ENCODE assay signal across 11 cellular contexts in genomic region chr3:194166682-194167479, GRCh38. TPM values are rescaled to one million over a fixed set of nuclear protein-coding genes. Genes with fewer than 3 reads are reported as not detected.
DNase-seq lines count a peak whose midpoint lies in the region; ATAC-seq, FAIRE-seq and TF ChIP-seq lines count a peak whose summit lies in the region.
"Had no signal": no experiment of that assay in that cellular context is flagged by ENCODE, and none has a peak within 500 bp of the region (broad histone marks: within the 10 kb centered on the region; RNA-seq: fewer than 3 reads in every experiment).

No MANE protein-coding gene starts in this region.

- H3K4me3 Mint-ChIP-seq in Calu3 (ENCODE audit: low read depth, unreplicated experiment), result no peak overlapping the region
- H3K4me3 Mint-ChIP-seq: stimulated activated effector memory CD8-positive, alpha-beta T cell treated with anti-CD3 and anti-CD28 coated beads, Interleukin-12 subunit alpha, Interleukin-12 subunit beta, amount 100 ng/mL, for 72 hours; T-helper 17 cell had no signal

- peak overlapping the region; percentile 79 for H2AFZ ChIP-seq in K562 (ENCODE audit: low read depth, low read length)

- H3K9me3 ChIP-seq in K562 (replicated peaks; ENCODE audit: control insufficient read depth, insufficient read depth, low read depth, low read length) (no peaks in the 10 kb centered on the region), transverse colon (no peaks in the 10 kb centered on the region)

- DNase-seq in NCI-H2029 treated with DMSO at 0.1 percent for 48 hours (lab: John Stamatoyannopoulos, UW), result peak; percentile 41
- DNase-seq in K562 (ENCODE audit: extremely low read depth in 1 of 4, low spot score in 3 of 4), result peak; percentile 20 to 69 (median 38)
- DNase-seq in left kidney (ENCODE audit: low read depth, low spot score), result peak; percentile 72
- DNase-seq in transverse colon, result no peak
- DNase-seq in Calu3, result no peak
- DNase-seq in RPMI8226, result no peak
- no peak for DNase-seq in activated CD4-positive, alpha-beta T cell treated with anti-CD3 and anti-CD28 coated beads for 48 hours
- DNase-seq: activated CD8-positive, alpha-beta memory T cell treated with anti-CD3 and anti-CD28 coated beads, Interleukin-2, amount 50 U/mL, for 4 hours; NK-92 treated with Interleukin-12 subunit alpha and Interleukin-12 subunit beta, amount 100 ng/mL, for 24 hours; T-helper 17 cell had no signal

- H3K27me3 Mint-ChIP-seq in Calu3 (ENCODE audit: unreplicated experiment), result no peaks in the 10 kb centered on the region

- peak overlapping the region; percentile 38 to 57; a peak in 2 of 4 replicates for H3K9ac ChIP-seq in K562 (ENCODE audit: insufficient read depth in 1 of 2, low read depth in 2 of 2, low read length in 2 of 2)

- H3K9me3 Mint-ChIP-seq in Calu3 (ENCODE audit: low read depth, unreplicated experiment), result no peaks in the 10 kb centered on the region
- H3K9me3 Mint-ChIP-seq: stimulated activated effector memory CD8-positive, alpha-beta T cell treated with anti-CD3 and anti-CD28 coated beads, Interleukin-12 subunit alpha, Interleukin-12 subunit beta, amount 100 ng/mL, for 72 hours had no signal

- TF ChIP-seq EP300 in K562 (IDR thresholded peaks at IDR 0.05; ENCODE audit: low read length), result no peak; the same call in 1 of the 2 replicates
- no peak for TF ChIP-seq EP300 in transverse colon (IDR thresholded peaks at IDR 0.05; ENCODE audit: low read depth)

- in situ Hi-C loops in K562 (cut with MboI), result loop anchor here (10.0 kb wide), 1 partner anchor 148 kb away; no protein-coding TSS in a partner anchor
- in situ Hi-C loops in transverse colon (cut with MboI; ENCODE audit: low pct_ligation_motif_present in 1 of 4, low pct_unique_long_range_greater_than_20kb in 1 of 4, low sequenced_read_pairs in 3 of 4), result no loop called here

- POLR2A ChIA-PET in K562 (lab: Yijun Ruan, JAX), result interaction anchor here (0.6 to 2.0 kb wide), 8 partner anchors 10 to 844 kb away, joined by 3 to 8 read pairs (median 4); no protein-coding TSS in a partner anchor

- H3K27ac Mint-ChIP-seq in Calu3 (ENCODE audit: unreplicated experiment), result no peak overlapping the region
- H3K27ac Mint-ChIP-seq: stimulated activated effector memory CD8-positive, alpha-beta T cell treated with anti-CD3 and anti-CD28 coated beads, Interleukin-12 subunit alpha, Interleukin-12 subunit beta, amount 100 ng/mL, for 72 hours; T-helper 17 cell had no signal

- CTCF ChIA-PET in K562 (lab: Yijun Ruan, JAX; ENCODE audit: low intra/inter-chr PET ratio) (no interaction called here), Calu3 (lab: Charles Lee) (interaction anchor here (0.6 to 3.5 kb wide), 3 partner anchors 14 to 553 kb away, joined by 4 to 13 read pairs (median 5); no protein-coding TSS in a partner anchor)

- no peak for TF ChIP-seq POLR2A in K562 (conservative IDR thresholded peaks at IDR 0.05)
- TF ChIP-seq POLR2A in transverse colon (IDR thresholded peaks at IDR 0.05), result no peak

- no peaks in the 10 kb centered on the region for H3K79me2 ChIP-seq in K562 (ENCODE audit: control insufficient read depth, insufficient read depth, low read length)

- peak; percentile 63 for FAIRE-seq in K562 (lab: Jason Lieb, UNC)

- TF ChIP-seq RAD21 in K562 (CRISPR knock-in tag; conservative IDR thresholded peaks at IDR 0.05 in 1 of 2, IDR thresholded peaks at IDR 0.05 in 1 of 2), result peak in 1 of 2 experiments; percentile 8; a peak in 1 of 4 replicates

- H3K4me1 ChIP-seq in K562 (replicated peaks in 1 of 2; ENCODE audit: control insufficient read depth in 2 of 2, insufficient read depth in 2 of 2, low read length in 2 of 2) (peaks cover 0 to 18% of the 10 kb centered on the region in 2 experiments; a peak in 4 of 5 replicates), transverse colon (peaks cover 3 to 29% (median 15%) of the 10 kb centered on the region in 4 donors)

- H3K27me3 ChIP-seq in K562 (ENCODE audit: control insufficient read depth in 2 of 2, insufficient read depth in 2 of 2, low read length in 2 of 2) (no peaks in the 10 kb centered on the region), transverse colon (no peaks in the 10 kb centered on the region)

- WGBS in K562 (ENCODE audit: insufficient coverage, low coverage, missing lambda C conversion rate), result 13% methylated on average over 16 of the region's 16 CpGs
- WGBS in transverse colon (ENCODE audit: low coverage in 1 of 2), 2 donors, result 39 to 46% methylated on average over 8 to 16 of the region's 16 CpGs

- no peaks in the 10 kb centered on the region for H4K20me1 ChIP-seq in K562 (replicated peaks; ENCODE audit: control insufficient read depth, insufficient read depth, low read length)

- H3K4me1 Mint-ChIP-seq in Calu3 (ENCODE audit: low read depth, unreplicated experiment), result no peaks in the 10 kb centered on the region
- H3K4me1 Mint-ChIP-seq: stimulated activated effector memory CD8-positive, alpha-beta T cell treated with anti-CD3 and anti-CD28 coated beads, Interleukin-12 subunit alpha, Interleukin-12 subunit beta, amount 100 ng/mL, for 72 hours had no signal

- no peak for TF ChIP-seq CTCF in K562 (IDR thresholded peaks at IDR 0.05 in 2 of 3, conservative IDR thresholded peaks at IDR 0.05 in 1 of 3; ENCODE audit: insufficient read depth in 2 of 3, low read depth in 1 of 3, low read length in 3 of 3)
- no peak for TF ChIP-seq CTCF in transverse colon (IDR thresholded peaks at IDR 0.05)
- no peak for TF ChIP-seq CTCF in Calu3 (IDR thresholded peaks at IDR 0.05; ENCODE audit: unreplicated experiment)

- peak overlapping the region; percentile 72 for H3K4me2 ChIP-seq in K562 (ENCODE audit: insufficient read depth, low read length)

- peak; percentile 80 for ATAC-seq in K562
- ATAC-seq: stimulated activated effector memory CD8-positive, alpha-beta T cell treated with anti-CD3 and anti-CD28 coated beads, Interleukin-12 subunit alpha, Interleukin-12 subunit beta, amount 100 ng/mL, for 72 hours; T-helper 17 cell had no signal

- H3K4me3 ChIP-seq in K562, result 0 out of 2 replicates have a peak overlapping the region, but pooled peaks have one; percentile 5
- H3K4me3 ChIP-seq in transverse colon, result no peak overlapping the region

- BruUV-seq in K562 (replicated peaks; lab: Mats Ljungman, UMichigan) (no TSS peak), Calu3 (replicated peaks; lab: Mats Ljungman, UMichigan) (no TSS peak)

- intact Hi-C loops in K562 (cut with micrococcal nuclease) (loop anchor here (5.0 kb wide), 1 partner anchor 150 kb away; no protein-coding TSS in a partner anchor), transverse colon (cut with DNase I; ENCODE audit: low total_unique reads) (no loop called here), Calu3 (cut with micrococcal nuclease; ENCODE audit: unreplicated experiment) (no loop called here)

- no peaks in the 10 kb centered on the region for H3K9me1 ChIP-seq in K562 (ENCODE audit: control insufficient read depth, insufficient read depth, low read length)

- H3K27ac ChIP-seq in K562 (ENCODE audit: extremely low read depth, low read depth, low read length) (peak overlapping the region; percentile 12; the same call in 1 of the 3 replicates), transverse colon (peak overlapping the region; percentile 21 to 47 (median 40))

- H3K36me3 ChIP-seq in K562 (ENCODE audit: control insufficient read depth, insufficient read depth, low read length), result no peaks in the 10 kb centered on the region
- H3K36me3 ChIP-seq in transverse colon, result no peaks in the 10 kb centered on the region

- no peaks in the 10 kb centered on the region for H3K36me3 Mint-ChIP-seq in Calu3 (ENCODE audit: insufficient read depth, unreplicated experiment)
- H3K36me3 Mint-ChIP-seq: stimulated activated effector memory CD8-positive, alpha-beta T cell treated with anti-CD3 and anti-CD28 coated beads, Interleukin-12 subunit alpha, Interleukin-12 subunit beta, amount 100 ng/mL, for 72 hours had no signal

TF ChIP-seq in K562, 482 proteins besides CTCF, POLR2A, EP300 and RAD21 (continues in another document):
- 0 out of 2 replicates have a peak, but pooled peaks have one; percentile 50 for TF ChIP-seq ZNF175 (CRISPR knock-in tag; IDR thresholded peaks at IDR 0.05; ENCODE audit: low read depth)
- no peak for TF ChIP-seq ETV6 (IDR thresholded peaks at IDR 0.05; ENCODE audit: borderline replicate concordance in 1 of 2, low read depth in 2 of 2, low read length in 1 of 2)
- no peak for TF ChIP-seq ETV6 (CRISPR knock-in tag; IDR thresholded peaks at IDR 0.05; ENCODE audit: borderline replicate concordance)
- TF ChIP-seq LEF1 (IDR thresholded peaks at IDR 0.05), result peak; percentile 56; the same call in 1 of the 2 replicates
- no peak for TF ChIP-seq GABPB2 (CRISPR knock-in tag; conservative IDR thresholded peaks at IDR 0.05)
- TF ChIP-seq CTBP1 (IDR thresholded peaks at IDR 0.05; ENCODE audit: borderline replicate concordance), result peak; percentile 65; the same call in 1 of the 2 replicates
- peak in 1 of 2 experiments; percentile 40; a peak in 1 of 4 replicates for TF ChIP-seq RCOR1 (IDR thresholded peaks at IDR 0.05; ENCODE audit: borderline replicate concordance in 1 of 2, low read depth in 2 of 2, low read length in 2 of 2)
- TF ChIP-seq CEBPG (CRISPR knock-in tag; IDR thresholded peaks at IDR 0.05), result peak; percentile 66
- no peak; a peak in 1 of 4 replicates for TF ChIP-seq CEBPG (tag; conservative IDR thresholded peaks at IDR 0.05 in 1 of 2, IDR thresholded peaks at IDR 0.05 in 1 of 2)
- TF ChIP-seq SUPT5H (IDR thresholded peaks at IDR 0.05), result no peak
- no peak for TF ChIP-seq GTF2F1 (IDR thresholded peaks at IDR 0.05; ENCODE audit: low read depth, low read length)
- no peak for TF ChIP-seq MTA1 (IDR thresholded peaks at IDR 0.05; ENCODE audit: borderline replicate concordance)

RNA-seq across cellular contexts. Expression of gene HES1, which starts 30.9 kb away (rescaled TPM):
- total RNA-seq in K562 (2011; cell fraction: chromatin; rRNA removed; ENCODE audit: low replicate concordance), result 7.6 and 9.1 TPM in 2 replicates
- 13.3 and 13.7 TPM in 2 replicates for total RNA-seq in K562 (2011; cell fraction: nucleolus; rRNA removed)
- total RNA-seq in K562 (2011; cell fraction: nucleoplasm; rRNA removed), result 10.1 and 12.0 TPM in 2 replicates
- total RNA-seq in K562 (2014; rRNA removed), result 37.0 and 46.8 TPM in 2 replicates
- 17.7 and 17.8 TPM in 2 replicates for total RNA-seq in K562 (2014; rRNA removed; fragmentation: Illumina TruSeq; extraction: Trizol)
- 24.0 and 24.9 TPM in 2 replicates for total RNA-seq in K562 (2015; rRNA removed; fragmentation: Illumina TruSeq; extraction: Trizol)
- total RNA-seq in K562 (2021), result 30.5 and 39.1 TPM in 2 replicates
- 4.8 and 9.0 TPM in 2 replicates for polyA plus RNA-seq in K562 (2011; rRNA removed)
- 4.5 and 21.4 TPM in 2 replicates for polyA plus RNA-seq in K562 (2011; cell fraction: cytosol; rRNA removed)
- 7.4 and 25.5 TPM in 2 replicates for polyA plus RNA-seq in K562 (2011; cell fraction: nucleus; rRNA removed)
- polyA plus RNA-seq in K562 (2012), result 45.6 and 82.2 TPM in 2 replicates
- 16.7 and 19.3 TPM in 2 replicates for polyA plus RNA-seq in K562 (2014; fragmentation: Illumina TruSeq; extraction: Trizol)
- 1 to 10 TPM; 3.4 to 6.3 TPM for polyA plus RNA-seq in K562 (2014; fragmentation: Nextera tagmentation; extraction: Ambion mirVana)
- 23.1 and 32.2 TPM in 2 replicates for polyA plus RNA-seq in K562 (2014; rRNA removed)
- 2.8 and 7.0 TPM in 2 replicates for polyA minus RNA-seq in K562 (2011; rRNA and poly(A)+ RNA removed)
- polyA minus RNA-seq in K562 (2011; cell fraction: cytosol; rRNA and poly(A)+ RNA removed), result 7.7 and 23.0 TPM in 2 replicates
- polyA minus RNA-seq in K562 (2011; cell fraction: nucleus; rRNA and poly(A)+ RNA removed), result 12.7 and 22.8 TPM in 2 replicates
- 100 to 1,000 TPM in 2 of 4 donors, 10 to 100 TPM in 2; 89.9 to 196 (median 104) TPM for total RNA-seq in transverse colon
- 141 and 160 TPM in 2 replicates for total RNA-seq in Calu3 (2022)

Comparison
In these comparisons a context has a peak if more than half of its experiments do, and no peak if none do; other contexts are left out.
1. DNase-seq: peak in NCI-H2029 treated with DMSO at 0.1 percent for 48 hours (single experiment), K562 (4 of 4) and left kidney (single experiment); none in transverse colon (single experiment), Calu3 (single experiment), RPMI8226 (single experiment) and activated CD4-positive, alpha-beta T cell treated with anti-CD3 and anti-CD28 coated beads for 48 hours (single experiment).